Comparison of ENCODE assay signal across 9 cellular contexts in the genomic region with DNA sequence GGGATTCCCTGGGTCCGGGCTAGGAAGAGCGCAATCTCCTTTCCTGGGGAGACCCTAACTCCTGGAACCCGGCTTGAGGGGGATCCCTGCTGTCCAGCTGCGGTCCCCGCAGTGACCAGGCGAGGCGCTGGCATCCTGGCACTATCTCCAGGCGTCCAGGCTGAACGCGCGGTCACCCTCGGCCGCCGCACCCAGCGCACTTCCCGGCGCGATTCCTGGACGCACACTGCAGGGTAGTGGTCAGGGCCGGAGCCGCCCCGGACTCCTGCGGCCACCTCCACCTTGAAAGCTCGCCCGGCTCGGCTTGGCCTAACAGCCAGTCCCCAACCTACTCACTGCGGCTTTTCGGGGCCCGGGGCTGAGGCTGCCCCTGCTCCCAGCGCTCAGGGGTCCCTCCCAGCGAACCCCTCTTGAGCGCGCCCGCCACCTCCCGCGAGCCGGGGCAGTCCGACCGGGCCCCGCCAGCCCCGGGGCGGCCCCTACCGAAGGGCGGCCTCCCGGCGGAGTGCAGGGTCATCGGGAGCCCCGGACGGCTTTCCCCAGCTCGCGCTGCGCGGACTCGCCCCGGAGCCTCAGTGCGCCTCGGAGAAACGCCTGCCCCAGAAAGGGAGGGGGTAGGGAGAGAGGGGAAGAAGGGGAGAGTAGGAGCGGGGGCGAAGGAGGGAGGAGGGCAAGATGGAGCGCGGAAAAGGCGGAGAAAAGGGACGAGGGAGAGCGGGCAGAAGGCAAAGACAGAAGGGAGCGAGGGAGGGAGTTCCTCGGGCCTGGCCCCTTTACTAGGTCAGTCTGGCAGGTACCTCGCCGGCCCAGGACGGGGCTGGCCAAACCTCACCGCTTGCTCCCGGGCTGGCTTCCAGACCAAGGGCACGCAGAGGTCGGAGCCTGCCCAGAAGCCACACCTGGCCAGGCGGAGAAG. TPM values are rescaled to one million over a fixed set of nuclear protein-coding genes. Genes with fewer than 3 reads are reported as not detected.
DNase-seq lines count a peak whose midpoint lies in the region; ATAC-seq, FAIRE-seq and TF ChIP-seq lines count a peak whose summit lies in the region.
"Had no signal": no experiment of that assay in that cellular context is flagged by ENCODE, and none has a peak within 500 bp of the region (broad histone marks: within the 10 kb centered on the region; RNA-seq: fewer than 3 reads in every experiment).

No MANE protein-coding gene starts in this region.

- H4K20me1 ChIP-seq in GM23338 (replicated peaks; ENCODE audit: insufficient read depth) (no peaks in the 10 kb centered on the region), PC-3 (ENCODE audit: low read length) (no peaks in the 10 kb centered on the region)

- WGBS in esophagus squamous epithelium, 2 donors, result 0 to 3% methylated on average over 7 to 28 of the region's 75 CpGs

- CTCF ChIA-PET in PC-3 (lab: Charles Lee), result no interaction called here

- TF ChIP-seq CTCF in GM23338 (conservative IDR thresholded peaks at IDR 0.05; ENCODE audit: low read depth in 2 of 2) (peak; percentile 35 to 45; a peak in 3 of 4 replicates), PC-3 (conservative IDR thresholded peaks at IDR 0.05; ENCODE audit: low read depth, low read length) (peak; percentile 57), esophagus squamous epithelium (IDR thresholded peaks at IDR 0.05) (peak in 5 of 6 experiments; percentile 21 to 57 (median 34))

- H3K27me3 ChIP-seq in GM23338 (ENCODE audit: insufficient read depth) (peaks cover 35% of the 10 kb centered on the region), PC-3 (ENCODE audit: low read length) (peaks cover 60% of the 10 kb centered on the region), esophagus squamous epithelium (peaks cover 0 to 15% (median 0%) of the 10 kb centered on the region in 4 donors), mucosa of rectum (ENCODE audit: control insufficient read depth in 2 of 2, insufficient read depth in 2 of 2, low read length in 2 of 2) (no peaks in the 10 kb centered on the region)

- peak overlapping the region; percentile 9; the same call in 1 of the 2 replicates for H3K9ac ChIP-seq in PC-3 (ENCODE audit: low read length)
- H3K9ac ChIP-seq in mucosa of rectum (ENCODE audit: low read depth in 1 of 2, low read length in 2 of 2), result peak overlapping the region; percentile 87 to 93

- intact Hi-C loops in PC-3 (cut with micrococcal nuclease), result no loop called here
- intact Hi-C loops in esophagus squamous epithelium (cut with DNase I), result loop anchor here (5.0 kb wide), 1 partner anchor 118 kb away; no protein-coding TSS in a partner anchor

- ATAC-seq in GM23338, result peak; percentile 63
- peak; percentile 70 for ATAC-seq in PC-3

- TF ChIP-seq POLR2A in esophagus squamous epithelium (IDR thresholded peaks at IDR 0.05), result no peak

- no TSS peak for BruUV-seq in PC-3 (replicated peaks; lab: Mats Ljungman, UMichigan)

- peaks cover 31% of the 10 kb centered on the region for H3K27me3 Mint-ChIP-seq in GM23338 (ENCODE audit: insufficient read depth, low read depth, poor library complexity)

- no peaks in the 10 kb centered on the region for H3K9me3 ChIP-seq in PC-3 (ENCODE audit: low read length)
- no peaks in the 10 kb centered on the region for H3K9me3 ChIP-seq in esophagus squamous epithelium
- H3K9me3 ChIP-seq in mucosa of rectum (ENCODE audit: control insufficient read depth in 2 of 2, low read length in 2 of 2), result no peaks in the 10 kb centered on the region

- peaks cover 31% of the 10 kb centered on the region for H3K4me1 Mint-ChIP-seq in GM23338

- H3K9me2 ChIP-seq in GM23338 (ENCODE audit: insufficient read depth) (no peaks in the 10 kb centered on the region), PC-3 (replicated peaks; ENCODE audit: low read length) (no peaks in the 10 kb centered on the region)

- peak; percentile 39 for DNase-seq in G401 (ENCODE audit: low spot score)
- peak; percentile 75 for DNase-seq in GM23338 (ENCODE audit: low spot score)
- DNase-seq in PC-3, result peak; percentile 43
- no peak for DNase-seq in esophagus squamous epithelium (lab: John Stamatoyannopoulos, UW)
- peak; percentile 90 for DNase-seq in urothelium cell line (ENCODE audit: low spot score)
- no peak for DNase-seq in NOMO-1 treated with DMSO at 0.1 percent for 48 hours (lab: John Stamatoyannopoulos, UW; ENCODE audit: unreplicated experiment)
- no peak for DNase-seq in activated CD8-positive, alpha-beta memory T cell treated with anti-CD3 and anti-CD28 coated beads for 24 hours

- H3K79me2 ChIP-seq in GM23338 (replicated peaks; ENCODE audit: insufficient read depth) (no peaks in the 10 kb centered on the region), PC-3 (ENCODE audit: low read length) (no peaks in the 10 kb centered on the region)

- H3K4me3 Mint-ChIP-seq in GM23338, result peak overlapping the region; percentile 76
- H3K4me3 Mint-ChIP-seq: T-helper 1 cell treated with Interleukin-12 subunit alpha and Interleukin-12 subunit beta and Interleukin-4 antibody, amounts not matched to agents 30 μg/mL and 1 μg/mL, for 36 hours had no signal

- no peaks in the 10 kb centered on the region for H3K36me3 ChIP-seq in GM23338 (ENCODE audit: insufficient read depth)
- no peaks in the 10 kb centered on the region for H3K36me3 ChIP-seq in PC-3 (ENCODE audit: low read depth, low read length)
- peaks cover 0 to 10% (median 0%) of the 10 kb centered on the region in 3 donors for H3K36me3 ChIP-seq in esophagus squamous epithelium
- peaks cover 0 to 3% of the 10 kb centered on the region in 2 donors for H3K36me3 ChIP-seq in mucosa of rectum (ENCODE audit: control insufficient read depth in 2 of 2, insufficient read depth in 2 of 2, low read length in 2 of 2)

- H3F3A ChIP-seq in GM23338 (replicated peaks; ENCODE audit: low read depth) (0 out of 2 replicates have a peak, but pooled peaks cover 5% of the 10 kb centered on the region), PC-3 (ENCODE audit: low read length, unreplicated experiment) (no peaks in the 10 kb centered on the region)

- peak overlapping the region; percentile 85 for H3K4me2 ChIP-seq in GM23338
- peak overlapping the region; percentile 82 for H3K4me2 ChIP-seq in PC-3 (ENCODE audit: low read length)

- peaks cover 22% of the 10 kb centered on the region for H3K4me1 ChIP-seq in GM23338 (ENCODE audit: insufficient read depth)
- no peaks in the 10 kb centered on the region; the same call in 1 of the 2 replicates for H3K4me1 ChIP-seq in PC-3 (ENCODE audit: insufficient read depth, low read length)
- H3K4me1 ChIP-seq in esophagus squamous epithelium, result peaks cover 27 to 66% (median 33%) of the 10 kb centered on the region in 3 donors
- peaks cover 33 to 34% of the 10 kb centered on the region in 2 donors for H3K4me1 ChIP-seq in mucosa of rectum (ENCODE audit: control insufficient read depth in 2 of 2, insufficient read depth in 2 of 2, low read length in 2 of 2)

- H2AFZ ChIP-seq in GM23338, result peak overlapping the region; percentile 97
- peak overlapping the region; percentile 86 for H2AFZ ChIP-seq in PC-3 (ENCODE audit: low read length)

- H3K4me3 ChIP-seq in GM23338, result peak overlapping the region; percentile 88
- H3K4me3 ChIP-seq in PC-3 (ENCODE audit: low read length), result peak overlapping the region; percentile 66
- H3K4me3 ChIP-seq in esophagus squamous epithelium, result peak overlapping the region; percentile 56 to 82 (median 70)
- peak overlapping the region; percentile 80 to 85 for H3K4me3 ChIP-seq in mucosa of rectum (ENCODE audit: low read length in 2 of 2)

- H3K36me3 Mint-ChIP-seq in GM23338 (ENCODE audit: low read depth), result no peaks in the 10 kb centered on the region; the same call in 2 of the 3 replicates

- no peak overlapping the region for H3K27ac Mint-ChIP-seq in GM23338
- H3K27ac Mint-ChIP-seq: T-helper 1 cell treated with Interleukin-12 subunit alpha and Interleukin-12 subunit beta and Interleukin-4 antibody, amounts not matched to agents 30 μg/mL and 1 μg/mL, for 36 hours had no signal

- POLR2A ChIA-PET in PC-3 (lab: Charles Lee; ENCODE audit: unreplicated experiment), result no interaction called here

- H3K27ac ChIP-seq in GM23338 (ENCODE audit: low read depth) (no peak overlapping the region), PC-3 (ENCODE audit: low read length) (no peak overlapping the region), esophagus squamous epithelium (peak overlapping the region; percentile 79 to 94 (median 90)), mucosa of rectum (ENCODE audit: low read depth in 2 of 2, low read length in 2 of 2) (peak overlapping the region; percentile 85 to 89)

- H3K9me3 Mint-ChIP-seq in GM23338, result no peaks in the 10 kb centered on the region
- H3K9me3 Mint-ChIP-seq: T-helper 1 cell treated with Interleukin-12 subunit alpha and Interleukin-12 subunit beta and Interleukin-4 antibody, amounts not matched to agents 30 μg/mL and 1 μg/mL, for 36 hours had no signal

- in situ Hi-C loops in G401 (cut with HindIII; ENCODE audit: low sequenced_read_pairs), result no loop called here

- peak; percentile 98 for FAIRE-seq in urothelium cell line (lab: Jason Lieb, UNC)

TF ChIP-seq in GM23338, 12 proteins besides CTCF, POLR2A, EP300 and RAD21 (continues in another document):
- TF ChIP-seq NANOG (IDR thresholded peaks at IDR 0.05; ENCODE audit: borderline replicate concordance), result no peak

RNA-seq across cellular contexts. Expression of a gene that starts 1.0 kb away (rescaled TPM):
- not detected in 2 replicates for total RNA-seq in G401 (2014; rRNA removed; shearing (Covaris generic))
- 2.7 and 5.2 TPM in 2 replicates for total RNA-seq in GM23338 (2014; rRNA removed; shearing (Covaris generic))
- 2.1 and 3.4 TPM in 2 replicates for polyA plus RNA-seq in GM23338 (2016; fragmentation: Nextera tagmentation; extraction: Ambion mirVana)
- total RNA-seq in PC-3 (2014; rRNA removed), result 0.63 TPM in 1 of 2 replicates, not detected in the other
- total RNA-seq in esophagus squamous epithelium, result 1 to 10 TPM; 1.3 to 4.1 (median 2.1) TPM

RNA-seq across cellular contexts. Expression of a gene that starts 53.8 kb away (rescaled TPM):
- not detected in 2 replicates for total RNA-seq in G401 (2014; rRNA removed; shearing (Covaris generic))
- total RNA-seq in GM23338 (2014; rRNA removed; shearing (Covaris generic)), result not detected in 2 replicates
- not detected in 2 replicates for polyA plus RNA-seq in GM23338 (2016; fragmentation: Nextera tagmentation; extraction: Ambion mirVana)
- total RNA-seq in PC-3 (2014; rRNA removed) (not detected in 2 replicates), esophagus squamous epithelium (not detected)

Comparison
In these comparisons a context has a peak if more than half of its experiments do, and no peak if none do; other contexts are left out.
1. DNase-seq: peak in G401 (single experiment), GM23338 (single experiment), PC-3 (single experiment) and urothelium cell line (single experiment); none in esophagus squamous epithelium (single experiment), NOMO-1 treated with DMSO at 0.1 percent for 48 hours (single experiment) and activated CD8-positive, alpha-beta memory T cell treated with anti-CD3 and anti-CD28 coated beads for 24 hours (single experiment).
2. H3K27ac ChIP-seq: peak in esophagus squamous epithelium (4 of 4) and mucosa of rectum (2 of 2); none in GM23338 (single experiment) and PC-3 (single experiment).
3. Peak in every context shown above with its lines, with median percentiles within 50 percentile points of each other: H3K4me3 ChIP-seq and CTCF ChIP-seq.